10 cellular contexts compared by ENCODE assay signal in genomic region chr17:61795546-61795945, GRCh38.
"Had no signal": no experiment of that assay in that cellular context is flagged by ENCODE, and none has a peak within 500 bp of the region (broad histone marks: within the 10 kb centered on the region; RNA-seq: fewer than 3 reads in every experiment).

No MANE protein-coding gene starts in this region.

- FAIRE-seq: K562 had no signal

- H2AFZ ChIP-seq: GM23248 had no signal

- H3K9me3 ChIP-seq: HAP-1 had no signal

- H3K9ac ChIP-seq: GM23248 had no signal

- DNase-seq: GM23248, GOT3, HFFc6, IMR-90, Kasumi-1, KG1 had no signal

- H3K27ac ChIP-seq: GM23248, HL-60 had no signal

- H3K4me3 ChIP-seq: GM23248, HAP-1, K562 had no signal

- ATAC-seq: HCT116, K562 had no signal
